12 cellular contexts compared by ENCODE assay signal in genomic region chr17:27473190-27473747, GRCh38. TPM values are rescaled to one million over a fixed set of nuclear protein-coding genes. Genes with fewer than 3 reads are reported as not detected.
A peak's percentile ranks its signal among the peaks of the same experiment; 100 is the strongest.
DNase-seq lines count a peak whose midpoint lies in the region; ATAC-seq, FAIRE-seq and TF ChIP-seq lines count a peak whose summit lies in the region.
"Had no signal": no experiment of that assay in that cellular context is flagged by ENCODE, and none has a peak within 500 bp of the region (broad histone marks: within the 10 kb centered on the region; RNA-seq: fewer than 3 reads in every experiment).

No MANE protein-coding gene starts in this region.

- peaks cover 0 to 2% (median 2%) of the 10 kb centered on the region in 3 donors for H3K27me3 Mint-ChIP-seq in CD14-positive monocyte (ENCODE audit: low read depth in 3 of 3)
- H3K27me3 Mint-ChIP-seq in activated T-helper 2 cell treated with anti-CD3 and anti-CD28 coated beads, Interferon-gamma antibody, Interleukin-2, Interleukin-4, amounts not matched to agents 10 μg/mL and 5 μg/mL and 100 μg/mL, durations not matched to agents 14 hours and 24 hours and 36 hours (ENCODE audit: low read depth), result no peaks in the 10 kb centered on the region

- peaks cover 63% of the 10 kb centered on the region for H3K4me1 Mint-ChIP-seq in CD14-positive monocyte
- peaks cover 83% of the 10 kb centered on the region for H3K4me1 Mint-ChIP-seq in activated T-helper 2 cell treated with anti-CD3 and anti-CD28 coated beads, Interferon-gamma antibody, Interleukin-2, Interleukin-4, amounts not matched to agents 10 μg/mL and 5 μg/mL and 100 μg/mL, durations not matched to agents 14 hours and 24 hours and 36 hours (ENCODE audit: low read depth)

- peaks cover 16% of the 10 kb centered on the region in 2 donors for H3K36me3 Mint-ChIP-seq in CD14-positive monocyte
- H3K36me3 Mint-ChIP-seq in activated T-helper 2 cell treated with anti-CD3 and anti-CD28 coated beads, Interferon-gamma antibody, Interleukin-2, Interleukin-4, amounts not matched to agents 10 μg/mL and 5 μg/mL and 100 μg/mL, durations not matched to agents 14 hours and 24 hours and 36 hours (ENCODE audit: low read depth), result peaks cover 17% of the 10 kb centered on the region

- peak overlapping the region; percentile 68 to 86 for H3K4me3 Mint-ChIP-seq in CD14-positive monocyte
- peak overlapping the region; percentile 10 for H3K4me3 Mint-ChIP-seq in activated T-helper 2 cell treated with anti-CD3 and anti-CD28 coated beads, Interferon-gamma antibody, Interleukin-2, Interleukin-4, amounts not matched to agents 10 μg/mL and 5 μg/mL and 100 μg/mL, durations not matched to agents 14 hours and 24 hours and 36 hours (ENCODE audit: low read depth)

- WGBS in mesodermal cell (ENCODE audit: insufficient coverage in 2 of 2), 2 experiments, result 70 to 79% methylated on average over 4 to 6 of the region's 6 CpGs

- no peak for TF ChIP-seq CTCF in CD14-positive monocyte (IDR thresholded peaks at IDR 0.05)

- no peak for FAIRE-seq in frontal cortex (lab: Jason Lieb, UNC)
- FAIRE-seq: D721Med had no signal

- H3K27ac Mint-ChIP-seq in CD14-positive monocyte, result peak overlapping the region; percentile 89 to 97 (median 93)
- peak overlapping the region; percentile 89 for H3K27ac Mint-ChIP-seq in activated T-helper 2 cell treated with anti-CD3 and anti-CD28 coated beads, Interferon-gamma antibody, Interleukin-2, Interleukin-4, amounts not matched to agents 10 μg/mL and 5 μg/mL and 100 μg/mL, durations not matched to agents 14 hours and 24 hours and 36 hours

- peak; percentile 30 for ATAC-seq in HG02884 (IDR thresholded peaks at IDR 0.05; ENCODE audit: unreplicated experiment)
- ATAC-seq in HG02642 (IDR thresholded peaks at IDR 0.05; ENCODE audit: poor library complexity, unreplicated experiment), result no peak

- intact Hi-C loops in CD14-positive monocyte (cut with micrococcal nuclease), result no loop called here
- intact Hi-C loops in activated T-helper 2 cell treated with anti-CD3 and anti-CD28 coated beads, Interferon-gamma antibody, Interleukin-2, Interleukin-4, amounts not matched to agents 10 μg/mL and 5 μg/mL and 100 μg/mL, durations not matched to agents 14 hours and 24 hours and 36 hours (cut with micrococcal nuclease), result loop anchor here (1.0 to 5.0 kb wide), 3 partner anchors 71 to 181 kb away; partner anchors contain the start of gene WSB1

- H3K4me3 ChIP-seq in mesodermal cell (ENCODE audit: extremely low read depth, insufficient read depth, low read length, poor library complexity, severe bottlenecking), result no peak overlapping the region

- H3K36me3 ChIP-seq in mesodermal cell (ENCODE audit: control insufficient read depth, insufficient read depth, low read length), result no peaks in the 10 kb centered on the region

- H3K4me1 ChIP-seq in mesodermal cell (ENCODE audit: control insufficient read depth, insufficient read depth, low read length, poor library complexity, severe bottlenecking), result peaks cover 48% of the 10 kb centered on the region

- H3K27ac ChIP-seq in mesodermal cell (ENCODE audit: low read depth, low read length, severe bottlenecking), result peak overlapping the region; percentile 71

- no peaks in the 10 kb centered on the region for H3K9me3 ChIP-seq in mesodermal cell (ENCODE audit: control insufficient read depth, low read length)

- H3K9me3 Mint-ChIP-seq in CD14-positive monocyte, result peaks cover 0 to 1% (median 0%) of the 10 kb centered on the region in 7 donors
- no peaks in the 10 kb centered on the region for H3K9me3 Mint-ChIP-seq in activated T-helper 2 cell treated with anti-CD3 and anti-CD28 coated beads, Interferon-gamma antibody, Interleukin-2, Interleukin-4, amounts not matched to agents 10 μg/mL and 5 μg/mL and 100 μg/mL, durations not matched to agents 14 hours and 24 hours and 36 hours

- DNase-seq in CD14-positive monocyte (ENCODE audit: low spot score), result no peak
- no peak for DNase-seq in activated T-helper 2 cell treated with anti-CD3 and anti-CD28 coated beads, Interferon-gamma antibody, Interleukin-2, Interleukin-4, amounts not matched to agents 10 μg/mL and 5 μg/mL and 100 μg/mL, durations not matched to agents 14 hours and 24 hours and 36 hours (ENCODE audit: low spot score)
- no peak for DNase-seq in frontal cortex (ENCODE audit: low spot score in 2 of 2)
- DNase-seq in NCI-H526 (lab: John Stamatoyannopoulos, UW), result no peak
- no peak for DNase-seq in RPMI8226
- DNase-seq: NCI-H2171 treated with DMSO at 0.1 percent for 48 hours, retina, SHP77 treated with DMSO at 0.1 percent for 48 hours had no signal

RNA-seq across cellular contexts. Expression of gene KSR1, which starts 17.0 kb away (rescaled TPM):
- 1 to 10 TPM; 1.2 to 4.2 TPM for polyA plus RNA-seq in CD14-positive monocyte
- total RNA-seq in activated T-helper 2 cell treated with anti-CD3 and anti-CD28 coated beads, Interferon-gamma antibody, Interleukin-2, Interleukin-4, amounts not matched to agents 10 μg/mL and 5 μg/mL and 100 μg/mL, durations not matched to agents 14 hours and 24 hours and 36 hours, result 96.5 and 101 TPM in 2 replicates
- 37.3 TPM for polyA plus RNA-seq in mesodermal cell (2013, experiment 1 of 2)
- polyA plus RNA-seq in mesodermal cell (2013, experiment 2 of 2), result 34.7 TPM
- total RNA-seq in frontal cortex, result 12.6 TPM
